In genomic region chr15:32908135-32908801, GRCh38 we compare ENCODE assay signal across 1 cellular context.
TF ChIP-seq lines count a peak whose summit lies in the region.

No MANE protein-coding gene starts in this region.

TF ChIP-seq in HepG2, 621 proteins besides CTCF, POLR2A, EP300 and RAD21 (continued from another document):
- no peak for TF ChIP-seq ZNF318 (CRISPR knock-in tag; IDR thresholded peaks at IDR 0.05)
- TF ChIP-seq IKZF4 (CRISPR knock-in tag; IDR thresholded peaks at IDR 0.05; ENCODE audit: borderline replicate concordance, low read depth, not compliant biosample characterization) = no peak
- no peak for TF ChIP-seq ZMAT3 (CRISPR knock-in tag; conservative IDR thresholded peaks at IDR 0.05)
- no peak for TF ChIP-seq SRSF9 (IDR thresholded peaks at IDR 0.05; ENCODE audit: borderline replicate concordance, insufficient read depth, low read depth, low read length, poor library complexity, severe bottlenecking)
- no peak for TF ChIP-seq RBM39 (IDR thresholded peaks at IDR 0.05; ENCODE audit: low read depth, low read length, poor library complexity, severe bottlenecking)
- no peak for TF ChIP-seq FOXO1 (CRISPR knock-in tag; IDR thresholded peaks at IDR 0.05)
- TF ChIP-seq ZBTB7A (CRISPR knock-in tag; IDR thresholded peaks at IDR 0.05) = no peak
- TF ChIP-seq ZFP91 (CRISPR knock-in tag; IDR thresholded peaks at IDR 0.05; ENCODE audit: borderline replicate concordance) = no peak
